26 cellular contexts compared by ENCODE assay signal in the genomic region with DNA sequence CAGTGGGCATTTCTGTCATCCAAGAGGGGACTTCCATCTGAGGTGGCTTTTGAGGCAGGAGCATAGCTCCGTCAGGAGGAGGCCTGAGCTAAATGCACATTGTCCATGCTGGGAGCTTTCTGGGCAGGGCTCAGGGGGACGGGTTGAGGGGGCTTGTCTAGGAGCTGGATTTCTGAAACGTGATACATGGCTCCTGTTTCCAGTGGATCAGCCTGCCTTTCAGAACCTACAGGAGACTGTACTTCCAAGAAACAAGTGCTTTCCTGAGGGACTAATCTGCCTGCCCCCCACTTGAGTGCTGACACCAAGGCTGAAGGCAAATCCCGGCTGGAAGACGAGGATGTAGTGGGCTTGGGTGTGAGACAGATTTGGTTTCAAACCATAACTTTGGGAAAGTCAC. TPM values are rescaled to one million over a fixed set of nuclear protein-coding genes. Genes with fewer than 3 reads are reported as not detected.
DNase-seq lines count a peak whose midpoint lies in the region; ATAC-seq lines count a peak whose summit lies in the region.
"Had no signal": no experiment of that assay in that cellular context is flagged by ENCODE, and none has a peak within 500 bp of the region (broad histone marks: within the 10 kb centered on the region; RNA-seq: fewer than 3 reads in every experiment).

No MANE protein-coding gene starts in this region.

- no peak for DNase-seq in stimulated activated naive CD8-positive, alpha-beta T cell treated with anti-CD3 and anti-CD28 coated beads, Interleukin-15, Interleukin-2, amounts not matched to agents 100 U/mL and 50 U/mL, for 24 hours
- DNase-seq in T-cell (no peak), kidney tubule cell (ENCODE audit: low spot score) (no peak), NCI-H1417 (lab: John Stamatoyannopoulos, UW) (no peak)
- no peak for DNase-seq in naive thymus-derived CD4-positive, alpha-beta T cell
- DNase-seq: IMR-90; left ventricle myocardium inferior; natural killer cell; NCI-H1048; NCI-H1930; NCI-H345; NCI-H774; RPMI8226; small intestine; stimulated activated CD4-positive, alpha-beta T cell treated with anti-CD3 and anti-CD28 coated beads, Interleukin-1b, Interleukin-23, amount 100 ng/mL, for 48 hours; stimulated activated CD8-positive, alpha-beta memory T cell treated with anti-CD3 and anti-CD28 coated beads, Interleukin-4, amount 100 ng/mL, for 48 hours; substantia nigra; T-helper 1 cell had no signal

- H3K27ac ChIP-seq in naive thymus-derived CD4-positive, alpha-beta T cell (ENCODE audit: low read depth, low read length): peak overlapping the region; percentile 70
- H3K27ac ChIP-seq: C4-2B, left ventricle myocardium inferior had no signal

- H3K4me1 Mint-ChIP-seq in stimulated activated naive CD8-positive, alpha-beta T cell treated with anti-CD3 and anti-CD28 coated beads, Interleukin-15, Interleukin-2, amounts not matched to agents 100 ng/mL and 50 ng/mL, for 24 hours (ENCODE audit: low read depth): peaks cover 96% of the 10 kb centered on the region
- peaks cover 89 to 96% (median 94%) of the 10 kb centered on the region in 3 donors for H3K4me1 Mint-ChIP-seq in T-cell
- peaks cover 45 to 97% (median 93%) of the 10 kb centered on the region in 7 donors for H3K4me1 Mint-ChIP-seq in naive thymus-derived CD4-positive, alpha-beta T cell
- H3K4me1 Mint-ChIP-seq: mesothelial cell of epicardium had no signal

- H3K4me1 ChIP-seq in naive thymus-derived CD4-positive, alpha-beta T cell (ENCODE audit: control insufficient read depth in 2 of 2, insufficient read depth in 2 of 2, low read length in 2 of 2): peaks cover 41 to 79% of the 10 kb centered on the region in 2 donors
- H3K4me1 ChIP-seq: HAP-1 had no signal

- POLR2A ChIA-PET in T-cell (lab: Charles Lee): interaction anchor here in 1 of 2 donors (0.7 kb wide), 1 partner anchor 52 kb away, joined by 3 read pairs; no protein-coding TSS in a partner anchor
- POLR2A ChIA-PET in naive thymus-derived CD4-positive, alpha-beta T cell (lab: Charles Lee): interaction anchor here (0.6 to 2.9 kb wide), 6 partner anchors 13 to 95 kb away, joined by 3 to 11 read pairs (median 6); no protein-coding TSS in a partner anchor

- H3K27ac Mint-ChIP-seq in stimulated activated naive CD8-positive, alpha-beta T cell treated with anti-CD3 and anti-CD28 coated beads, Interleukin-15, Interleukin-2, amounts not matched to agents 100 ng/mL and 50 ng/mL, for 24 hours: peak overlapping the region; percentile 97
- peak overlapping the region; percentile 98 to 99 for H3K27ac Mint-ChIP-seq in T-cell
- H3K27ac Mint-ChIP-seq in naive thymus-derived CD4-positive, alpha-beta T cell: peak overlapping the region; percentile 60 to 100 (median 95)
- H3K27ac Mint-ChIP-seq: mesothelial cell of epicardium, natural killer cell had no signal

- no peaks in the 10 kb centered on the region for H3K36me3 Mint-ChIP-seq in stimulated activated naive CD8-positive, alpha-beta T cell treated with anti-CD3 and anti-CD28 coated beads, Interleukin-15, Interleukin-2, amounts not matched to agents 100 ng/mL and 50 ng/mL, for 24 hours (ENCODE audit: low read depth)
- H3K36me3 Mint-ChIP-seq in T-cell: no peaks in the 10 kb centered on the region
- peaks cover 0 to 18% (median 4%) of the 10 kb centered on the region in 5 donors for H3K36me3 Mint-ChIP-seq in naive thymus-derived CD4-positive, alpha-beta T cell
- H3K36me3 Mint-ChIP-seq: mesothelial cell of epicardium, natural killer cell had no signal

- CTCF ChIA-PET in T-cell (lab: Charles Lee): interaction anchor here (0.6 to 1.3 kb wide), 4 partner anchors 9 to 52 kb away, joined by 3 read pairs; no protein-coding TSS in a partner anchor
- CTCF ChIA-PET in naive thymus-derived CD4-positive, alpha-beta T cell (lab: Charles Lee): interaction anchor here (1.1 to 2.6 kb wide), 3 partner anchors 9 to 53 kb away, joined by 3 to 18 read pairs (median 4); no protein-coding TSS in a partner anchor

- no peak overlapping the region for H3K4me3 ChIP-seq in naive thymus-derived CD4-positive, alpha-beta T cell (ENCODE audit: low read length)
- H3K4me3 ChIP-seq: HAP-1, left ventricle myocardium inferior had no signal

- no peaks in the 10 kb centered on the region for H3K27me3 ChIP-seq in naive thymus-derived CD4-positive, alpha-beta T cell (ENCODE audit: control insufficient read depth in 2 of 2, insufficient read depth in 2 of 2, low read length in 2 of 2)

- no peaks in the 10 kb centered on the region for H3K36me3 ChIP-seq in naive thymus-derived CD4-positive, alpha-beta T cell (ENCODE audit: control insufficient read depth in 2 of 3, insufficient read depth in 3 of 3, low read length in 3 of 3)
- H3K36me3 ChIP-seq: HAP-1, left ventricle myocardium inferior had no signal

- H3K9me3 Mint-ChIP-seq in stimulated activated naive CD8-positive, alpha-beta T cell treated with anti-CD3 and anti-CD28 coated beads, Interleukin-15, Interleukin-2, amounts not matched to agents 100 ng/mL and 50 ng/mL, for 24 hours: peaks cover 5% of the 10 kb centered on the region
- no peaks in the 10 kb centered on the region for H3K9me3 Mint-ChIP-seq in T-cell
- H3K9me3 Mint-ChIP-seq in naive thymus-derived CD4-positive, alpha-beta T cell: peaks cover 0 to 11% (median 4%) of the 10 kb centered on the region in 11 donors
- H3K9me3 Mint-ChIP-seq: mesothelial cell of epicardium, natural killer cell had no signal

- no peak overlapping the region for H3K4me3 Mint-ChIP-seq in stimulated activated naive CD8-positive, alpha-beta T cell treated with anti-CD3 and anti-CD28 coated beads, Interleukin-15, Interleukin-2, amounts not matched to agents 100 ng/mL and 50 ng/mL, for 24 hours
- H3K4me3 Mint-ChIP-seq in T-cell: peak overlapping the region in 1 of 3 donors; percentile 64
- H3K4me3 Mint-ChIP-seq in naive thymus-derived CD4-positive, alpha-beta T cell: peak overlapping the region in 2 of 10 donors; percentile 69
- H3K4me3 Mint-ChIP-seq: mesothelial cell of epicardium, natural killer cell had no signal

- no peaks in the 10 kb centered on the region for H3K27me3 Mint-ChIP-seq in stimulated activated naive CD8-positive, alpha-beta T cell treated with anti-CD3 and anti-CD28 coated beads, Interleukin-15, Interleukin-2, amounts not matched to agents 100 ng/mL and 50 ng/mL, for 24 hours
- H3K27me3 Mint-ChIP-seq in T-cell: no peaks in the 10 kb centered on the region
- no peaks in the 10 kb centered on the region for H3K27me3 Mint-ChIP-seq in naive thymus-derived CD4-positive, alpha-beta T cell

- H3K9me3 ChIP-seq in naive thymus-derived CD4-positive, alpha-beta T cell (ENCODE audit: control insufficient read depth in 2 of 3, low read length in 3 of 3): no peaks in the 10 kb centered on the region
- H3K9me3 ChIP-seq: HAP-1, left ventricle myocardium inferior had no signal

- ATAC-seq in stimulated activated naive CD8-positive, alpha-beta T cell treated with anti-CD3 and anti-CD28 coated beads, Interleukin-15, Interleukin-2, amounts not matched to agents 100 U/mL and 50 U/mL, for 24 hours: no peak
- no peak for ATAC-seq in T-cell (replicated peaks in 1 of 4)
- ATAC-seq in naive thymus-derived CD4-positive, alpha-beta T cell: no peak
- no peak for ATAC-seq in activated CD4-positive, CD25-positive, alpha-beta regulatory T cell treated with anti-CD3 and anti-CD28 coated beads, Interleukin-2, amount 50 U/mL, for 24 hours
- ATAC-seq: natural killer cell had no signal

- intact Hi-C loops in naive thymus-derived CD4-positive, alpha-beta T cell (cut with micrococcal nuclease): loop anchor here in 1 of 2 donors (2.0 to 5.0 kb wide), 2 partner anchors 53 to 77 kb away; no protein-coding TSS in a partner anchor

RNA-seq across cellular contexts. Expression of a gene that starts 40.5 kb away (rescaled TPM):
- 1 to 10 TPM in 1 of 5 donors, under 1 TPM in 4; 0.14 to 1.4 (median 0.46) TPM for total RNA-seq in T-cell
- 1 to 10 TPM in 2 of 5 experiments, under 1 TPM in 2, not detected in 1; 0.16 to 1.6 (median 0.80) TPM for total RNA-seq in naive thymus-derived CD4-positive, alpha-beta T cell
- under 1 TPM; 0.69 to 0.82 TPM for polyA plus RNA-seq in naive thymus-derived CD4-positive, alpha-beta T cell
- total RNA-seq: bronchial epithelial cell, IMR-90, natural killer cell, renal cortical epithelial cell, SK-MEL-5 had no signal
